Comparison of ENCODE assay signal across 26 cellular contexts in genomic region chr17:80844418-80844990, GRCh38.
DNase-seq lines count a peak whose midpoint lies in the region; ATAC-seq and TF ChIP-seq lines count a peak whose summit lies in the region.
"Had no signal": no experiment of that assay in that cellular context is flagged by ENCODE, and none has a peak within 500 bp of the region (broad histone marks: within the 10 kb centered on the region; RNA-seq: fewer than 3 reads in every experiment).

No MANE protein-coding gene starts in this region.

- no CpG with 5 or more reads among the region's 25 CpGs for WGBS in H9 (ENCODE audit: extremely low coverage, insufficient read length, low lambda C conversion rate)
- no CpG with 5 or more reads among the region's 25 CpGs for WGBS in neuronal stem cell (ENCODE audit: extremely low coverage in 2 of 2, insufficient read length in 2 of 2, insufficient replicate concordance in 1 of 2), 2 donors

- peaks cover 2 to 15% of the 10 kb centered on the region in 2 donors for H3K36me3 ChIP-seq in neuronal stem cell (replicated peaks in 1 of 2; ENCODE audit: control insufficient read depth in 2 of 2, insufficient read depth in 2 of 2, low read length in 2 of 2)
- H3K36me3 ChIP-seq: ovary had no signal

- H2AK5ac ChIP-seq in H9 (ENCODE audit: insufficient read length, low read length) (no peak overlapping the region), neuronal stem cell (ENCODE audit: low read depth, low read length) (peak overlapping the region; percentile 47)

- H3K9ac ChIP-seq in H9 (ENCODE audit: extremely low read depth, insufficient read length, low read length) = no peak overlapping the region
- no peak overlapping the region for H3K9ac ChIP-seq in neuronal stem cell (ENCODE audit: low read depth, low read length, poor library complexity)

- H2BK15ac ChIP-seq in H9 (ENCODE audit: low read depth, low read length) (no peak overlapping the region), neuronal stem cell (ENCODE audit: low read length) (no peak overlapping the region)

- H2BK5ac ChIP-seq in H9 (ENCODE audit: insufficient read length, low read length) (no peak overlapping the region), neuronal stem cell (ENCODE audit: low read length) (no peak overlapping the region)

- H2AFZ ChIP-seq in H9 (ENCODE audit: low read length) (no peak overlapping the region), neuronal stem cell (ENCODE audit: low read length) (no peak overlapping the region)

- no peak overlapping the region for H2BK20ac ChIP-seq in H9 (ENCODE audit: low read depth, low read length, poor library complexity, severe bottlenecking)

- no peak overlapping the region for H4K8ac ChIP-seq in H9 (replicated peaks; ENCODE audit: insufficient read length, low read depth, low read length)
- H4K8ac ChIP-seq in neuronal stem cell (ENCODE audit: low read depth, low read length) = no peak overlapping the region

- H4K91ac ChIP-seq in H9 (ENCODE audit: insufficient read length, low read depth, low read length) (no peak overlapping the region), neuronal stem cell (ENCODE audit: low read depth, low read length, poor library complexity) (peak overlapping the region; percentile 43)

- H3K79me2 ChIP-seq in H9 (ENCODE audit: insufficient read depth, low read length) = no peaks in the 10 kb centered on the region

- DNase-seq in activated naive CD4-positive, alpha-beta T cell (lab: John Stamatoyannopoulos, UW) = no peak
- DNase-seq in H9 (no peak), neuronal stem cell (ENCODE audit: low spot score) (no peak), HFFc6 (no peak), GF-D8 (lab: John Stamatoyannopoulos, UW) (no peak)
- no peak for DNase-seq in activated CD8-positive, alpha-beta T cell treated with anti-CD3 and anti-CD28 coated beads, Interleukin-2, amount 10 ng/mL, durations not matched to agents 7 days and 5 days
- no peak for DNase-seq in stimulated activated CD4-positive, alpha-beta T cell treated with anti-CD3 and anti-CD28 coated beads, Interleukin-4, amount 100 ng/mL, for 4 hours
- DNase-seq: effector CD8-positive, alpha-beta T cell; erythroblast; foreskin keratinocyte; left colon; MG63; NCI-H2081 treated with DMSO at 0.1 percent for 48 hours; NCI-H446 treated with DMSO at 0.1 percent for 48 hours; ovary; Right ventricle myocardium superior; stimulated activated CD4-positive, alpha-beta T cell treated with anti-CD3 and anti-CD28 coated beads, Interleukin-12 subunit alpha, Interleukin-12 subunit beta, amount 100 ng/mL, for 4 hours; stimulated activated CD4-positive, alpha-beta T cell treated with anti-CD3 and anti-CD28 coated beads, Interleukin-4, amount 100 ng/mL, for 24 hours; stomach had no signal

- H3K27me3 Mint-ChIP-seq in activated naive CD4-positive, alpha-beta T cell treated with anti-CD3 and anti-CD28 coated beads, Interleukin-2, amount 50 U/mL, for 24 hours = no peaks in the 10 kb centered on the region
- H3K27me3 Mint-ChIP-seq in H9 (ENCODE audit: low read depth) = no peaks in the 10 kb centered on the region
- no peaks in the 10 kb centered on the region for H3K27me3 Mint-ChIP-seq in activated CD8-positive, alpha-beta T cell treated with anti-CD3 and anti-CD28 coated beads, Interleukin-2, amount 10 ng/mL, durations not matched to agents 7 days and 5 days (ENCODE audit: low read depth)
- no peaks in the 10 kb centered on the region for H3K27me3 Mint-ChIP-seq in HFFc6 (ENCODE audit: insufficient read depth)

- H3K79me1 ChIP-seq in H9 (ENCODE audit: insufficient read depth, low read depth, low read length, poor library complexity, severe bottlenecking) (no peaks in the 10 kb centered on the region), neuronal stem cell (ENCODE audit: low read depth, low read length) (no peaks in the 10 kb centered on the region)

- no peak overlapping the region for H3K4me3 ChIP-seq in neuronal stem cell (ENCODE audit: low read length in 2 of 2)
- H3K4me3 ChIP-seq: MG63, ovary, right atrium auricular region, stomach, tibial nerve had no signal

- H3K23ac ChIP-seq in H9 (ENCODE audit: insufficient read length, low read depth, low read length) (no peak overlapping the region), neuronal stem cell (ENCODE audit: low read depth, low read length, poor library complexity) (no peak overlapping the region)

- POLR2A ChIA-PET in activated CD8-positive, alpha-beta T cell treated with anti-CD3 and anti-CD28 coated beads, Interleukin-2, amount 10 ng/mL, durations not matched to agents 7 days and 5 days (lab: Charles Lee) = interaction anchor here (0.6 kb wide), 1 partner anchor 392 kb away, joined by 3 read pairs; no protein-coding TSS in a partner anchor

- H3T11ph ChIP-seq in H9 (ENCODE audit: low read length) = no peak overlapping the region

- no peaks in the 10 kb centered on the region for H3K9me3 Mint-ChIP-seq in activated naive CD4-positive, alpha-beta T cell treated with anti-CD3 and anti-CD28 coated beads, Interleukin-2, amount 50 U/mL, for 24 hours
- H3K9me3 Mint-ChIP-seq in H9 (no peaks in the 10 kb centered on the region), HFFc6 (no peaks in the 10 kb centered on the region)
- H3K9me3 Mint-ChIP-seq in activated CD8-positive, alpha-beta T cell treated with anti-CD3 and anti-CD28 coated beads, Interleukin-2, amount 10 ng/mL, durations not matched to agents 7 days and 5 days (ENCODE audit: insufficient read depth) = no peaks in the 10 kb centered on the region
- H3K9me3 Mint-ChIP-seq: IgD-negative memory B cell, mesothelial cell of epicardium, nephron had no signal

- no peak overlapping the region for H4K5ac ChIP-seq in H9 (ENCODE audit: insufficient read length, low read depth, low read length)

- H3K27ac ChIP-seq in H9 (ENCODE audit: insufficient read length, low read depth, low read length) (no peak overlapping the region), neuronal stem cell (replicated peaks; ENCODE audit: low read length) (no peak overlapping the region)
- H3K27ac ChIP-seq: foreskin keratinocyte, ovary, right atrium auricular region, stomach, tibial nerve had no signal

- H3K14ac ChIP-seq in H9 (ENCODE audit: insufficient read depth, low read length) = peak overlapping the region; percentile 52; the same call in 1 of the 2 replicates
- no peak overlapping the region for H3K14ac ChIP-seq in neuronal stem cell (ENCODE audit: low read length)

- H3K4me1 Mint-ChIP-seq in activated naive CD4-positive, alpha-beta T cell treated with anti-CD3 and anti-CD28 coated beads, Interleukin-2, amount 50 U/mL, for 24 hours = peaks cover 41% of the 10 kb centered on the region
- H3K4me1 Mint-ChIP-seq in H9 = peaks cover 9 to 23% of the 10 kb centered on the region in 2 experiments
- peaks cover 54% of the 10 kb centered on the region for H3K4me1 Mint-ChIP-seq in activated CD8-positive, alpha-beta T cell treated with anti-CD3 and anti-CD28 coated beads, Interleukin-2, amount 10 ng/mL, durations not matched to agents 7 days and 5 days (ENCODE audit: low read depth)
- H3K4me1 Mint-ChIP-seq in HFFc6 (ENCODE audit: low read depth) = no peaks in the 10 kb centered on the region
- H3K4me1 Mint-ChIP-seq: mesothelial cell of epicardium had no signal

- H2BK12ac ChIP-seq in H9 (ENCODE audit: insufficient read length, low read depth, low read length) (no peak overlapping the region), neuronal stem cell (ENCODE audit: low read length) (no peak overlapping the region)

- H3K4me2 ChIP-seq in H9 (ENCODE audit: insufficient read depth, insufficient read length, low read length) (no peak overlapping the region), neuronal stem cell (ENCODE audit: insufficient read depth, low read length, poor library complexity, severe bottlenecking) (no peak overlapping the region)

- H3K4me3 Mint-ChIP-seq in activated naive CD4-positive, alpha-beta T cell treated with anti-CD3 and anti-CD28 coated beads, Interleukin-2, amount 50 U/mL, for 24 hours = no peak overlapping the region
- H3K4me3 Mint-ChIP-seq in H9 = no peak overlapping the region
- H3K4me3 Mint-ChIP-seq in activated CD8-positive, alpha-beta T cell treated with anti-CD3 and anti-CD28 coated beads, Interleukin-2, amount 10 ng/mL, durations not matched to agents 7 days and 5 days = no peak overlapping the region
- no peak overlapping the region for H3K4me3 Mint-ChIP-seq in HFFc6
- H3K4me3 Mint-ChIP-seq: mesothelial cell of epicardium, nephron had no signal

- no peak for ATAC-seq in activated CD8-positive, alpha-beta T cell treated with anti-CD3 and anti-CD28 coated beads, Interleukin-2, amount 10 ng/mL, durations not matched to agents 7 days and 5 days
- ATAC-seq: foreskin keratinocyte, HCT116, left colon had no signal

- H3K4ac ChIP-seq in H9 (ENCODE audit: low read depth, low read length) (no peak overlapping the region), neuronal stem cell (ENCODE audit: low read length) (no peak overlapping the region)

- no peaks in the 10 kb centered on the region for H3K4me1 ChIP-seq in H9 (ENCODE audit: insufficient read depth, low read length)
- peaks cover 8 to 10% of the 10 kb centered on the region in 2 donors for H3K4me1 ChIP-seq in neuronal stem cell (ENCODE audit: control insufficient read depth in 2 of 2, insufficient read depth in 1 of 2, low read depth in 1 of 2, low read length in 2 of 2)
- H3K4me1 ChIP-seq: foreskin keratinocyte, right atrium auricular region, stomach, tibial nerve had no signal

- no peak overlapping the region for H2BK120ac ChIP-seq in H9 (ENCODE audit: low read depth, low read length, poor library complexity, severe bottlenecking)
- H2BK120ac ChIP-seq in neuronal stem cell (ENCODE audit: low read depth, low read length) = no peak overlapping the region

- peaks cover 17% of the 10 kb centered on the region for H3K36me3 Mint-ChIP-seq in activated naive CD4-positive, alpha-beta T cell treated with anti-CD3 and anti-CD28 coated beads, Interleukin-2, amount 50 U/mL, for 24 hours
- H3K36me3 Mint-ChIP-seq in H9 (ENCODE audit: insufficient read depth in 1 of 3, low read depth in 3 of 3) (peaks cover 10 to 18% (median 11%) of the 10 kb centered on the region in 3 experiments; a peak in 6 of 7 replicates), HFFc6 (ENCODE audit: low read depth) (peaks cover 17% of the 10 kb centered on the region)
- H3K36me3 Mint-ChIP-seq in activated CD8-positive, alpha-beta T cell treated with anti-CD3 and anti-CD28 coated beads, Interleukin-2, amount 10 ng/mL, durations not matched to agents 7 days and 5 days (ENCODE audit: low read depth) = peaks cover 42% of the 10 kb centered on the region

- no peak overlapping the region for H3K56ac ChIP-seq in H9 (ENCODE audit: insufficient read length, low read depth, low read length)

- H3K23me2 ChIP-seq in H9 (ENCODE audit: insufficient read length, low read depth, low read length, poor library complexity, severe bottlenecking) = no peaks in the 10 kb centered on the region

- no peaks in the 10 kb centered on the region for H4K20me1 ChIP-seq in H9 (ENCODE audit: control insufficient read depth, insufficient read depth, insufficient read length)

- H3K18ac ChIP-seq in H9 (ENCODE audit: insufficient read length, low read depth, low read length) (no peak overlapping the region), neuronal stem cell (ENCODE audit: low read length) (peak overlapping the region; percentile 18)

- no peak for TF ChIP-seq CTCF in H9 (conservative IDR thresholded peaks at IDR 0.05)
- no peak for TF ChIP-seq CTCF in HFFc6 (IDR thresholded peaks at IDR 0.05)

- CTCF ChIA-PET in activated CD8-positive, alpha-beta T cell treated with anti-CD3 and anti-CD28 coated beads, Interleukin-2, amount 10 ng/mL, durations not matched to agents 7 days and 5 days (lab: Charles Lee) = interaction anchor here (1.1 kb wide), 1 partner anchor 12 kb away, joined by 6 read pairs; no protein-coding TSS in a partner anchor

- H3K27me3 ChIP-seq in H9 (ENCODE audit: insufficient read depth, low read length) (no peaks in the 10 kb centered on the region), neuronal stem cell (ENCODE audit: control insufficient read depth in 3 of 3, insufficient read depth in 3 of 3, low read depth in 1 of 3, low read length in 3 of 3) (no peaks in the 10 kb centered on the region)
- H3K27me3 ChIP-seq: foreskin keratinocyte, MG63, ovary, right atrium auricular region, stomach, tibial nerve had no signal

- H3K27ac Mint-ChIP-seq in activated naive CD4-positive, alpha-beta T cell treated with anti-CD3 and anti-CD28 coated beads, Interleukin-2, amount 50 U/mL, for 24 hours = peak overlapping the region; percentile 74
- H3K27ac Mint-ChIP-seq in H9 = peak overlapping the region in 1 of 3 experiments; percentile 70; a peak in 1 of 7 replicates
- peak overlapping the region; percentile 53 for H3K27ac Mint-ChIP-seq in activated CD8-positive, alpha-beta T cell treated with anti-CD3 and anti-CD28 coated beads, Interleukin-2, amount 10 ng/mL, durations not matched to agents 7 days and 5 days
- no peak overlapping the region for H3K27ac Mint-ChIP-seq in HFFc6
- H3K27ac Mint-ChIP-seq: mesothelial cell of epicardium had no signal

- no peaks in the 10 kb centered on the region for H3K9me3 ChIP-seq in H9 (ENCODE audit: control insufficient read depth, low read depth, low read length)
- no peaks in the 10 kb centered on the region for H3K9me3 ChIP-seq in neuronal stem cell (replicated peaks in 1 of 2; ENCODE audit: control insufficient read depth in 2 of 2, insufficient read depth in 1 of 2, low read depth in 1 of 2, low read length in 2 of 2)
- H3K9me3 ChIP-seq: MG63, ovary, right atrium auricular region, stomach, tibial nerve had no signal
